In genomic region chr1:22829001-22829989, GRCh38 we compare ENCODE assay signal across 12 cellular contexts.
DNase-seq lines count a peak whose midpoint lies in the region; ATAC-seq and TF ChIP-seq lines count a peak whose summit lies in the region.
"Had no signal": no experiment of that assay in that cellular context is flagged by ENCODE, and none has a peak within 500 bp of the region (broad histone marks: within the 10 kb centered on the region; RNA-seq: fewer than 3 reads in every experiment).

No MANE protein-coding gene starts in this region.

- TF ChIP-seq POLR2A in testis (IDR thresholded peaks at IDR 0.05): no peak

- intact Hi-C loops in testis (cut with DNase I; ENCODE audit: low total_unique reads): no loop called here

- ATAC-seq in GM21723 (IDR thresholded peaks at IDR 0.05; ENCODE audit: unreplicated experiment) (no peak), HG02623 (IDR thresholded peaks at IDR 0.05; ENCODE audit: unreplicated experiment) (no peak)

- DNase-seq in NCI-H2227 (lab: John Stamatoyannopoulos, UW; ENCODE audit: unreplicated experiment) (peak; percentile 50), dermis blood vessel endothelial cell (peak; percentile 42), left kidney (ENCODE audit: low read depth, low spot score) (peak; percentile 59), testis (peak; percentile 71), ecto neural progenitor cell (ENCODE audit: low spot score) (no peak)
- DNase-seq: activated CD4-positive, CD25-positive, alpha-beta regulatory T cell treated with anti-CD3 and anti-CD28 coated beads, Interleukin-2, amount 50 U/mL, for 72 hours; Caco-2; NCI-H69; SIG-M5 had no signal

- no peaks in the 10 kb centered on the region for H3K27me3 ChIP-seq in testis
- H3K27me3 ChIP-seq: adrenal gland had no signal

- no peaks in the 10 kb centered on the region for H3K9me3 ChIP-seq in testis
- H3K9me3 ChIP-seq: adrenal gland, Caco-2 had no signal

- WGBS in testis, 2 donors: 64 to 70% methylated on average over 14 to 18 of the region's 18 CpGs

- H3K27ac ChIP-seq in testis: no peak overlapping the region
- H3K27ac ChIP-seq: adrenal gland had no signal

- peaks cover 20% of the 10 kb centered on the region for H3K4me1 ChIP-seq in testis

- H3K36me3 ChIP-seq in testis (ENCODE audit: low read depth, missing control alignments): no peaks in the 10 kb centered on the region
- H3K36me3 ChIP-seq: adrenal gland had no signal

- H3K4me3 ChIP-seq in testis: no peak overlapping the region
- H3K4me3 ChIP-seq: adrenal gland had no signal

- no peak for TF ChIP-seq CTCF in testis (IDR thresholded peaks at IDR 0.05)
